Comparison of ENCODE assay signal across 8 cellular contexts in the genomic region with DNA sequence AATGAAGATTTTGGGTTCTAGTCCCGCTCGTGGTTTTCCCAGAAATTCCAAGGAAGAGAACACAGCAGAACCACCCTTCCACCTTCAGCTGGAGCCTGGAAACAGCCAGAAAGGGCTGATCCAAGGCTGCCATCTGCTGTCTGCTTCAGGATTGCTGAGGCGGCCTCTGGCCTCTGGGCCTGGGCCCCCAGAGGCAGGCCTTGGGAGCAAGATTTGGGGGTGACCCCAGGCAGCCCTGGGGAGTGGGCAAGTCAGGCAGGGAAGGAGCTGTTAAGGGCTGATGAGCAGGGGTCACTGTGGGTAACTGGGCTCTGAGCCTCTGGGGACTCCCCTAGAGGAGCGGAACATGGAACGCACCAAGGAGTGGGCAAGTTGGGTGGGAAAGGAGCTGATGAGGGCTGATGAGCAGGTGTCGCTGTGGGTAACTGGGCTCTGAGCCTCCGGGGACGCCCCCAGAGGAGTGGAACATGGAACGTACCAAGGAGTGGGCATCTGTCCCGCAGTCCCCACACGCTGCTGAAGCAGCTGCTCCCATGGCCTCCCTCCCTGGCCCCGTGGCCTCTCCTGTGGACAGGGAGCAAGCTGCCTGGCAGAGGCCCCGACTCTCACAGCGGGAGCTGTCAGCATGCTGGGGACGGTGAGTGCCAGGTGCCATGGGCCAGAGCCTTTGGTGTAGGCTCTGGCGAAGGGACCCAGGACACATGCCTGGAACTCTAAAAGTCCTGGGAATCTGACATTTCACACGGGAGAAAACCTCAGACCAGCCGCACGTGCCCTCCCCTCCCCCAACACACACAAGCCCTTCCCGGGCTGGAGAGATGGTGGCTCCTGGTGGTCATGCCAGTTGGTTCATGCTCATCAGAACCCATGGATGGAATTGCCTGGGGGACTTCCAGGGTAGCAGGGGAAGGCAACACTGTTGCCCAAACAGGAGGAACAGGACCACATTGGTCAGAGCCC.
DNase-seq lines count a peak whose midpoint lies in the region; ATAC-seq and TF ChIP-seq lines count a peak whose summit lies in the region.
"Not testable (repeated sequence)": the region's sequence is repeated elsewhere in the genome, so short reads cannot be mapped to it uniquely, and the experiment has no call there.

No MANE protein-coding gene starts in this region.

- not testable (repeated sequence) for H2AFZ ChIP-seq in GM23248

- POLR2A ChIA-PET in AG04449 (lab: Yijun Ruan, JAX); WTC11 (lab: Charles Lee): not testable (repeated sequence)

- H3K36me3 ChIP-seq in GM23248 (ENCODE audit: low read depth); liver (ENCODE audit: control insufficient read depth in 4 of 4, insufficient read depth in 3 of 4, low read depth in 1 of 4, low read length in 3 of 4): not testable (repeated sequence)

- H3K9ac ChIP-seq in GM23248; liver (ENCODE audit: low read depth in 1 of 2, low read length in 2 of 2): not testable (repeated sequence)

- H3K27me3 ChIP-seq in GM23248 (replicated peaks; ENCODE audit: insufficient read depth); liver (ENCODE audit: control insufficient read depth in 4 of 4, insufficient read depth in 4 of 4, low read length in 3 of 4): not testable (repeated sequence)

- TF ChIP-seq RAD21 in liver (IDR thresholded peaks at IDR 0.05) = peak; percentile 79 to 80

- DNase-seq in AG04449 (ENCODE audit: low read depth, low spot score); choroid plexus epithelial cell (ENCODE audit: low read depth); glutamatergic neuron; retinal pigment epithelial cell (ENCODE audit: low read depth): not testable (repeated sequence)
- peak; percentile 37 for DNase-seq in GM23248
- peak; percentile 15 for DNase-seq in NCI-H345 (lab: John Stamatoyannopoulos, UW)
- DNase-seq in WTC11 (ENCODE audit: low spot score) = peak; percentile 56

- peak; percentile 55 for ATAC-seq in WTC11

- H3K27me3 Mint-ChIP-seq in WTC11 (ENCODE audit: low read depth); glutamatergic neuron (ENCODE audit: unreplicated experiment): not testable (repeated sequence)

- H3K79me2 ChIP-seq in GM23248 (ENCODE audit: insufficient read depth) = not testable (repeated sequence)

- peak; percentile 52 for TF ChIP-seq CTCF in AG04449 (IDR thresholded peaks at IDR 0.05; ENCODE audit: insufficient read depth, low read length, missing control alignments)
- not testable (repeated sequence) for TF ChIP-seq CTCF in WTC11 (IDR thresholded peaks at IDR 0.05); glutamatergic neuron (IDR thresholded peaks at IDR 0.05; ENCODE audit: partially characterized antibody, unreplicated experiment)
- TF ChIP-seq CTCF in choroid plexus epithelial cell (conservative IDR thresholded peaks at IDR 0.05; ENCODE audit: low read depth, low read length) = peak; percentile 61
- TF ChIP-seq CTCF in liver (IDR thresholded peaks at IDR 0.05; ENCODE audit: low read depth, low read length, missing input control) = peak; percentile 33
- peak; percentile 55 for TF ChIP-seq CTCF in retinal pigment epithelial cell (conservative IDR thresholded peaks at IDR 0.05; ENCODE audit: low read depth, low read length)

- H3K4me2 ChIP-seq in GM23248 (ENCODE audit: unreplicated experiment) = not testable (repeated sequence)

- in situ Hi-C loops in GM23248 (cut with MboI) = not testable (repeated sequence)

- H3K9me3 Mint-ChIP-seq in WTC11; glutamatergic neuron (ENCODE audit: unreplicated experiment): not testable (repeated sequence)

- peaks cover 17% of the 10 kb centered on the region for H3K4me1 ChIP-seq in GM23248 (ENCODE audit: insufficient read depth)
- H3K4me1 ChIP-seq in liver (ENCODE audit: control insufficient read depth in 4 of 4, insufficient read depth in 4 of 4, low read length in 3 of 4) = peaks cover 2 to 25% (median 2%) of the 10 kb centered on the region in 4 donors

- H3K27ac ChIP-seq in GM23248; liver (ENCODE audit: low read depth in 1 of 2, low read length in 2 of 2): not testable (repeated sequence)

- H3K4me3 ChIP-seq in AG04449 (ENCODE audit: low read depth, low read length); GM23248; choroid plexus epithelial cell (ENCODE audit: low read depth, low read length); liver (ENCODE audit: low read depth in 1 of 3, low read length in 3 of 3); retinal pigment epithelial cell (ENCODE audit: low read length): not testable (repeated sequence)

- H3K9me2 ChIP-seq in GM23248 (ENCODE audit: insufficient read depth) = not testable (repeated sequence)

- WGBS in GM23248 (ENCODE audit: low coverage in 1 of 2, low lambda C conversion rate in 2 of 2, missing lambda C conversion rate in 2 of 2), 2 experiments = 76 to 79% methylated on average over 20 of the region's 20 CpGs
- 82% methylated on average over 20 of the region's 20 CpGs for WGBS in liver

- not testable (repeated sequence) for H3K4me3 Mint-ChIP-seq in WTC11; glutamatergic neuron (ENCODE audit: unreplicated experiment)

- not testable (repeated sequence) for H3K36me3 Mint-ChIP-seq in WTC11; glutamatergic neuron (ENCODE audit: unreplicated experiment)

- CTCF ChIA-PET in AG04449 (lab: Yijun Ruan, JAX) = interaction anchor here (1.1 to 3.0 kb wide), 3 partner anchors 142 to 284 kb away, joined by 3 to 46 read pairs (median 7); no protein-coding TSS in a partner anchor
- CTCF ChIA-PET in WTC11 (lab: Charles Lee) = not testable (repeated sequence)

- not testable (repeated sequence) for H3K27ac Mint-ChIP-seq in WTC11
- peak overlapping the region; percentile 28 for H3K27ac Mint-ChIP-seq in glutamatergic neuron (ENCODE audit: unreplicated experiment)

- H3K9me3 ChIP-seq in GM23248 (ENCODE audit: low read depth); liver (ENCODE audit: control insufficient read depth in 4 of 4, low read length in 3 of 4): not testable (repeated sequence)

- H3K4me1 Mint-ChIP-seq in WTC11 = not testable (repeated sequence)
- H3K4me1 Mint-ChIP-seq in glutamatergic neuron (ENCODE audit: low read depth, unreplicated experiment) = peaks cover 13% of the 10 kb centered on the region

- H3F3A ChIP-seq in GM23248 (ENCODE audit: insufficient read depth) = not testable (repeated sequence)

- not testable (repeated sequence) for H4K20me1 ChIP-seq in GM23248 (ENCODE audit: insufficient read depth)
